Comparison of ENCODE assay signal across 8 cellular contexts in the genomic region with DNA sequence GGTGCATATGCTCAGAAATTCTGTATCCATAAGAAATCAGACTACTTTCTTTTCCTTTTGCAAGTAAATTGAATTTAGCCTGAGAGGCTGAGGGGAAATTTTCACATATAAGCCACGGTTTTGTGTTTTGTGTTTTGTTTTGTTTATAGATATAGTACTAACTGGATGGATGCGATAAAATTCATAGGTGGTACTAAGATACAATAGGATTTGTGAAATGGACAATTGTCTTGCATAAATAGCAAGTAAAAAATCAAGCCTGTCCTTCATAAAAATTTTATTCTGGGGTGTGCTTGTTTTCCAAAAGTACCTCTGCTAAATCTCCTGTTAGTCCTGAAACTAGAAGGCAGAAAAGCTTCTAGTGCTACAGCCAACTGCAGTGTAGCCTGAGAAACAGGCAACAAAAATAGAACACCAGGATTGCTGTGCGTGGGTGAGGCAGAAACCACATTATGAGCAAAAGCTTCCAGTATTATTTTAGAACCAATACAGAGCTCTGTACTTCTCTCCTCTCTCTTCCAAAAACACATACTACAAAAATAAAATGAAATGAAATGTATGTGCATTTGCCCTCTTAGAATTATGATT. TPM values are rescaled to one million over a fixed set of nuclear protein-coding genes. Genes with fewer than 3 reads are reported as not detected.
DNase-seq lines count a peak whose midpoint lies in the region; ATAC-seq lines count a peak whose summit lies in the region.

No MANE protein-coding gene starts in this region.

- H3K27me3 ChIP-seq in iPS-20b (ENCODE audit: insufficient read depth, low read length), result no peaks in the 10 kb centered on the region

- peak; percentile 66 for DNase-seq in AG20443 (ENCODE audit: low spot score)
- DNase-seq in activated T-helper 1 cell treated with anti-CD3 and anti-CD28 coated beads, Interleukin-12 subunit alpha, Interleukin-12 subunit beta, Interleukin-2, Interleukin-4 antibody, amounts not matched to agents 30 ng/mL and 10 ng/mL and 1 ng/mL, durations not matched to agents 14 hours and 24 hours and 36 hours (ENCODE audit: low spot score), result no peak
- DNase-seq in superior temporal gyrus (ENCODE audit: extremely low spot score), result peak; percentile 84
- DNase-seq in NCI-H524 (lab: John Stamatoyannopoulos, UW), result no peak
- DNase-seq in NCI-H446 treated with DMSO at 0.1 percent for 48 hours (lab: John Stamatoyannopoulos, UW), result no peak

- ATAC-seq in GM19043 (IDR thresholded peaks at IDR 0.05; ENCODE audit: low read depth, unreplicated experiment), result peak; percentile 22
- ATAC-seq in HG03457 (IDR thresholded peaks at IDR 0.05; ENCODE audit: unreplicated experiment), result peak; percentile 33

- H3K27me3 Mint-ChIP-seq in activated T-helper 1 cell treated with anti-CD3 and anti-CD28 coated beads, Interleukin-12 subunit alpha, Interleukin-12 subunit beta, Interleukin-2, Interleukin-4 antibody, amounts not matched to agents 30 ng/mL and 10 ng/mL and 1 ng/mL, durations not matched to agents 14 hours and 24 hours and 36 hours (ENCODE audit: insufficient read depth), result peaks cover 8% of the 10 kb centered on the region

- intact Hi-C loops in activated T-helper 1 cell treated with anti-CD3 and anti-CD28 coated beads, Interleukin-12 subunit alpha, Interleukin-12 subunit beta, Interleukin-2, Interleukin-4 antibody, amounts not matched to agents 30 ng/mL and 10 ng/mL and 1 ng/mL, durations not matched to agents 14 hours and 24 hours and 36 hours (cut with micrococcal nuclease), result loop anchor here (1.0 kb wide), 1 partner anchor 144 kb away; no protein-coding TSS in a partner anchor

- peaks cover 22% of the 10 kb centered on the region for H3K4me1 ChIP-seq in iPS-20b (ENCODE audit: insufficient read depth, low read length)

- peak overlapping the region; percentile 75 for H3K27ac ChIP-seq in iPS-20b (ENCODE audit: low read length)

- peak overlapping the region; percentile 88 for H3K9ac ChIP-seq in iPS-20b (ENCODE audit: low read depth, low read length)

- H3K36me3 Mint-ChIP-seq in activated T-helper 1 cell treated with anti-CD3 and anti-CD28 coated beads, Interleukin-12 subunit alpha, Interleukin-12 subunit beta, Interleukin-2, Interleukin-4 antibody, amounts not matched to agents 30 ng/mL and 10 ng/mL and 1 ng/mL, durations not matched to agents 14 hours and 24 hours and 36 hours (ENCODE audit: low read depth), result no peaks in the 10 kb centered on the region

- peak overlapping the region; percentile 80; the same call in 1 of the 2 replicates for H3K4me3 ChIP-seq in iPS-20b (ENCODE audit: low read length)

- peaks cover 25% of the 10 kb centered on the region for H3K4me1 Mint-ChIP-seq in activated T-helper 1 cell treated with anti-CD3 and anti-CD28 coated beads, Interleukin-12 subunit alpha, Interleukin-12 subunit beta, Interleukin-2, Interleukin-4 antibody, amounts not matched to agents 30 ng/mL and 10 ng/mL and 1 ng/mL, durations not matched to agents 14 hours and 24 hours and 36 hours (ENCODE audit: low read depth)

- H3K4me3 Mint-ChIP-seq in activated T-helper 1 cell treated with anti-CD3 and anti-CD28 coated beads, Interleukin-12 subunit alpha, Interleukin-12 subunit beta, Interleukin-2, Interleukin-4 antibody, amounts not matched to agents 30 ng/mL and 10 ng/mL and 1 ng/mL, durations not matched to agents 14 hours and 24 hours and 36 hours, result peak overlapping the region; percentile 59

- no peaks in the 10 kb centered on the region for H3K9me3 Mint-ChIP-seq in activated T-helper 1 cell treated with anti-CD3 and anti-CD28 coated beads, Interleukin-12 subunit alpha, Interleukin-12 subunit beta, Interleukin-2, Interleukin-4 antibody, amounts not matched to agents 30 ng/mL and 10 ng/mL and 1 ng/mL, durations not matched to agents 14 hours and 24 hours and 36 hours

- H3K9me3 ChIP-seq in iPS-20b (ENCODE audit: insufficient read depth, low read depth, low read length), result no peaks in the 10 kb centered on the region

- peak overlapping the region; percentile 74 for H3K27ac Mint-ChIP-seq in activated T-helper 1 cell treated with anti-CD3 and anti-CD28 coated beads, Interleukin-12 subunit alpha, Interleukin-12 subunit beta, Interleukin-2, Interleukin-4 antibody, amounts not matched to agents 30 ng/mL and 10 ng/mL and 1 ng/mL, durations not matched to agents 14 hours and 24 hours and 36 hours

- no peaks in the 10 kb centered on the region for H3K36me3 ChIP-seq in iPS-20b (ENCODE audit: insufficient read depth, low read depth, low read length)

RNA-seq across cellular contexts. Expression of gene HDAC9, which starts 0.6 kb away (rescaled TPM):
- total RNA-seq in activated T-helper 1 cell treated with anti-CD3 and anti-CD28 coated beads, Interleukin-12 subunit alpha, Interleukin-12 subunit beta, Interleukin-2, Interleukin-4 antibody, amounts not matched to agents 30 ng/mL and 10 ng/mL and 1 ng/mL, durations not matched to agents 14 hours and 24 hours and 36 hours, result 0.86 and 2.0 TPM in 2 replicates

Comparison
In these comparisons a context has a peak if more than half of its experiments do, and no peak if none do; other contexts are left out.
1. DNase-seq: peak in AG20443 (single experiment) and superior temporal gyrus (single experiment); none in activated T-helper 1 cell treated with anti-CD3 and anti-CD28 coated beads, Interleukin-12 subunit alpha, Interleukin-12 subunit beta, Interleukin-2, Interleukin-4 antibody, amounts not matched to agents 30 ng/mL and 10 ng/mL and 1 ng/mL, durations not matched to agents 14 hours and 24 hours and 36 hours (single experiment), NCI-H524 (0 of 2) and NCI-H446 treated with DMSO at 0.1 percent for 48 hours (single experiment).